Comparison of ENCODE assay signal across 12 cellular contexts in the genomic region with DNA sequence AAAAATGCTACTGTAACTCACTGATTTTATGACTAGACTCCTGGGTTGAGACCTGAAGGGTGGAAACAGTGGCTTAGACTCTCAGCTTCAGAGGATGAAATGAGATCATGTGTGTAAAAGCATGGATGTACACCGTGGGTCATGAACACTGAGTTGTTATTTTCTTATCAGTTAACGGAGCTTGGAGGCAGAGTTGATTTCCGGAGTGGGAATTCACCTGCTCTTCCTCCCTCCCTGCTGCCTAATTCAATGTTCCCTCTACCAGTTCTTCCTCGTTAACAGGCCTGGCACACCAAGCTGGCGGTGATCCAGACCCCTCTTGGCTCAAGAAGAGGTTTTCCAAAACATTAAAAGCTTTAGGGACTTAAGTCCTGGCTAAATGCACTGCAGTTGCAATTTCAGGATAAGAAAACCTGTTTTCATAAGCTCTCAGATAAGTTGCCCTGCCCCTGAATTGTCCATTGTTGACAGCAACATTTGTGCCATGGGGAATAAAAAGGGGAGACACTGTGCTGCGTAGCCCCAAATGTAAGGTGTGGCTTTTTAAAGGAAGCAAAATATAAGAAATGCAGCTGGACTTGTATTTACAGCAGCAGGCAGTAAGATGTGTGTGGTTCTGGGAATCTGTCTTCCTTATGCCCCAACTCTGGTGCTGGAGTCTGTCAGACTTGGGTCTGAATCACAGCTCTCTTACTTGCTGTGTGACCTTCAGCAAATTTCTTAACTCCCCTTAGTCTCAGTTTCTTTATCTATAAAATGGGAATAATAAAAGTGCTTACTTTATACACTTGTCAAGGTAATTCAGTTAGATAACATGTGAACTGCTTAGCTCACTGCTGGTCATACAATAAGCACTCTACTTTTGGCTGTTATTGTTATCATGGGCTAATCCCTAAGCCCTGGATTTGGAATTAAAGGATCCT. TPM values are rescaled to one million over a fixed set of nuclear protein-coding genes. Genes with fewer than 3 reads are reported as not detected.
A peak's percentile ranks its signal among the peaks of the same experiment; 100 is the strongest.
DNase-seq lines count a peak whose midpoint lies in the region; ATAC-seq and TF ChIP-seq lines count a peak whose summit lies in the region.
"Had no signal": no experiment of that assay in that cellular context is flagged by ENCODE, and none has a peak within 500 bp of the region (broad histone marks: within the 10 kb centered on the region; RNA-seq: fewer than 3 reads in every experiment).

No MANE protein-coding gene starts in this region.

- peaks cover 9% of the 10 kb centered on the region for H3K36me3 ChIP-seq in WERI-Rb-1
- H3K36me3 ChIP-seq in tibial artery: no peaks in the 10 kb centered on the region
- no peaks in the 10 kb centered on the region for H3K36me3 ChIP-seq in CD4-positive, alpha-beta memory T cell (ENCODE audit: insufficient read depth, low read length)
- H3K36me3 ChIP-seq: suprapubic skin had no signal

- ATAC-seq in right cardiac atrium (peak; percentile 61 to 67), GM18502 (IDR thresholded peaks at IDR 0.05; ENCODE audit: poor library complexity, unreplicated experiment) (no peak)

- TF ChIP-seq CTCF in WERI-Rb-1 (IDR thresholded peaks at IDR 0.05; ENCODE audit: low read depth, low read length) (no peak), tibial artery (IDR thresholded peaks at IDR 0.05) (no peak)

- whole genome bisulfite sequencing in right cardiac atrium: 12% methylated on average over 6 of the region's 6 CpGs

- intact Hi-C loops in right cardiac atrium (cut with DNase I): no loop called here
- intact Hi-C loops in tibial artery (cut with DNase I; ENCODE audit: low total_unique reads): no loop called here
- intact Hi-C loops in CD4-positive, alpha-beta memory T cell (cut with micrococcal nuclease): no loop called here

- CTCF ChIA-PET in CD4-positive, alpha-beta memory T cell (lab: Charles Lee; ENCODE audit: partially characterized antibody): no interaction called here

- H3K4me1 Mint-ChIP-seq in CD4-positive, alpha-beta memory T cell: peaks cover 4 to 7% (median 5%) of the 10 kb centered on the region in 4 donors

- no peak overlapping the region for H3K4me3 Mint-ChIP-seq in CD4-positive, alpha-beta memory T cell

- H3K9me3 ChIP-seq in WERI-Rb-1 (ENCODE audit: severe bottlenecking) (no peaks in the 10 kb centered on the region), right cardiac atrium (ENCODE audit: control insufficient read depth, low read length) (no peaks in the 10 kb centered on the region), tibial artery (no peaks in the 10 kb centered on the region)
- H3K9me3 ChIP-seq in CD4-positive, alpha-beta memory T cell (ENCODE audit: control insufficient read depth in 1 of 2, low read length in 2 of 2): no peaks in the 10 kb centered on the region
- H3K9me3 ChIP-seq: suprapubic skin had no signal

- no peak overlapping the region for H3K27ac Mint-ChIP-seq in CD4-positive, alpha-beta memory T cell

- H3K27me3 ChIP-seq in WERI-Rb-1 (ENCODE audit: insufficient read depth, low read depth, severe bottlenecking) (no peaks in the 10 kb centered on the region), right cardiac atrium (ENCODE audit: control insufficient read depth, insufficient read depth) (no peaks in the 10 kb centered on the region), tibial artery (no peaks in the 10 kb centered on the region)
- no peaks in the 10 kb centered on the region for H3K27me3 ChIP-seq in CD4-positive, alpha-beta memory T cell (ENCODE audit: insufficient read depth, low read length)
- H3K27me3 ChIP-seq: suprapubic skin had no signal

- H3K9me3 Mint-ChIP-seq in CD4-positive, alpha-beta memory T cell: no peaks in the 10 kb centered on the region

- H3K36me3 Mint-ChIP-seq in CD4-positive, alpha-beta memory T cell: no peaks in the 10 kb centered on the region

- no peaks in the 10 kb centered on the region for H3K27me3 Mint-ChIP-seq in CD4-positive, alpha-beta memory T cell

- POLR2A ChIA-PET in CD4-positive, alpha-beta memory T cell (lab: Charles Lee; ENCODE audit: partially characterized antibody): no interaction called here

- H3K27ac ChIP-seq in WERI-Rb-1 (peak overlapping the region; percentile 27), right cardiac atrium (ENCODE audit: low read length) (peak overlapping the region; percentile 72), tibial artery (peak overlapping the region; percentile 64 to 70)
- H3K27ac ChIP-seq in CD4-positive, alpha-beta memory T cell (ENCODE audit: low read depth, low read length): no peak overlapping the region
- H3K27ac ChIP-seq: suprapubic skin had no signal

- DNase-seq in NCI-H1436 treated with DMSO at 0.1 percent for 48 hours (lab: John Stamatoyannopoulos, UW) (peak; percentile 22), NCI-H1436 (lab: John Stamatoyannopoulos, UW) (no peak), WERI-Rb-1 (no peak), right cardiac atrium (peak; percentile 76 to 88 (median 87)), tibial artery (peak; percentile 82 to 92), activated T-cell treated with anti-CD3 and anti-CD28 coated beads for 4 hours (no peak)
- DNase-seq in CD4-positive, alpha-beta memory T cell: no peak
- DNase-seq: 8988T; NK-92 treated with Interleukin-12 subunit alpha and Interleukin-12 subunit beta, amount 100 ng/mL, for 24 hours; T-helper 2 cell had no signal

- H3K4me1 ChIP-seq in right cardiac atrium (ENCODE audit: control insufficient read depth, insufficient read depth, low read length) (peaks cover 32% of the 10 kb centered on the region), tibial artery (peaks cover 0 to 70% (median 40%) of the 10 kb centered on the region in 4 donors)
- H3K4me1 ChIP-seq in CD4-positive, alpha-beta memory T cell (ENCODE audit: insufficient read depth, low read length): no peaks in the 10 kb centered on the region

- H3K4me3 ChIP-seq in WERI-Rb-1 (ENCODE audit: low read depth, low read length) (no peak overlapping the region), right cardiac atrium (ENCODE audit: low read length) (no peak overlapping the region), tibial artery (no peak overlapping the region)
- no peak overlapping the region for H3K4me3 ChIP-seq in CD4-positive, alpha-beta memory T cell (ENCODE audit: low read length in 2 of 2)
- H3K4me3 ChIP-seq: suprapubic skin had no signal

RNA-seq across cellular contexts. Expression of gene PDIA5, which starts 9.9 kb away (rescaled TPM):
- total RNA-seq in right cardiac atrium: 10 to 100 TPM in 2 of 4 donors, 1 to 10 TPM in 2; 8.8 to 11.1 (median 9.9) TPM
- 8.3 TPM for polyA plus RNA-seq in right cardiac atrium
- 1 to 10 TPM; 6.3 to 7.0 TPM for total RNA-seq in CD4-positive, alpha-beta memory T cell
- polyA plus RNA-seq in CD4-positive, alpha-beta memory T cell: 1 to 10 TPM; 3.0 to 5.0 TPM

RNA-seq across cellular contexts. Expression of gene SEMA5B, which starts 49.2 kb away (rescaled TPM):
- 1 to 10 TPM in 3 of 4 donors, under 1 TPM in 1; 0.72 to 4.9 (median 3.1) TPM for total RNA-seq in right cardiac atrium
- 3.3 TPM for polyA plus RNA-seq in right cardiac atrium
- not detected for total RNA-seq in CD4-positive, alpha-beta memory T cell
- polyA plus RNA-seq in CD4-positive, alpha-beta memory T cell: not detected

Comparison
In these comparisons a context has a peak if more than half of its experiments do, and no peak if none do; other contexts are left out.
1. DNase-seq: peak in NCI-H1436 treated with DMSO at 0.1 percent for 48 hours (single experiment), right cardiac atrium (3 of 3) and tibial artery (2 of 2); none in NCI-H1436 (single experiment), WERI-Rb-1 (single experiment), CD4-positive, alpha-beta memory T cell (0 of 5) and activated T-cell treated with anti-CD3 and anti-CD28 coated beads for 4 hours (single experiment).